Comparison of ENCODE assay signal across 29 cellular contexts in the genomic region with DNA sequence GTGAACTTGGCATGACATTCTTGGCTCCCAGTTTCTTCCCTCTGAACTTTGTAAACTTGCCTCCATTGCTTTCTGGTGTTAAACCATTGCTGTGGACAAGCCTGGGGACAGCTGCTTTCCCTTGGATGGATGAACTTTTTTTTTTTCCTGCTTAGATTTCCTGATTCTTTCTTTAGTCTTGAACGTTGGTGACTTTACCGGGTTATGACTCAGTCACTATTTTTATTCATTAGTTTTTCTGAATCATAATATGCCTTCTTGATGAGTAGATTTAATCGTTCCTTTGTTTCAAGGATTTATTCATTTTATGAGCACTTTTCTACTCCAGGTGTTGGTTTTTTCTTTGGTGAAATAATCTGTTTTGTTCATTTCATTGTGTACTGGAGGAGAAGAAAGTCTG.
A peak's percentile ranks its signal among the peaks of the same experiment; 100 is the strongest.
DNase-seq lines count a peak whose midpoint lies in the region; ATAC-seq and TF ChIP-seq lines count a peak whose summit lies in the region.
"Had no signal": no experiment of that assay in that cellular context is flagged by ENCODE, and none has a peak within 500 bp of the region (broad histone marks: within the 10 kb centered on the region; RNA-seq: fewer than 3 reads in every experiment).

No MANE protein-coding gene starts in this region.

- TF ChIP-seq CTCF in AG10803 (conservative IDR thresholded peaks at IDR 0.05; ENCODE audit: low read length) (no peak), HFFc6 (IDR thresholded peaks at IDR 0.05) (no peak), chondrocyte (IDR thresholded peaks at IDR 0.05) (no peak), kidney epithelial cell (IDR thresholded peaks at IDR 0.05; ENCODE audit: insufficient read depth, low read length, poor library complexity, severe bottlenecking) (no peak), SK-N-SH (IDR thresholded peaks at IDR 0.05) (no peak)

- H3K9me3 ChIP-seq in SK-N-SH: no peaks in the 10 kb centered on the region; the same call in 1 of the 2 replicates
- H3K9me3 ChIP-seq: BE2C, esophagus squamous epithelium, lower lobe of right lung, mucosa of descending colon had no signal

- no peak overlapping the region for H3K4me3 ChIP-seq in AG10803 (ENCODE audit: low read length)
- no peak overlapping the region for H3K4me3 ChIP-seq in kidney epithelial cell (ENCODE audit: low read depth, low read length)
- H3K4me3 ChIP-seq in SK-N-SH (ENCODE audit: low read depth in 2 of 2, low read length in 1 of 2): no peak overlapping the region
- H3K4me3 ChIP-seq: esophagus squamous epithelium, GM23338, lower lobe of right lung, mucosa of descending colon had no signal

- peaks cover 25% of the 10 kb centered on the region for H3K9me3 Mint-ChIP-seq in HFFc6
- peaks cover 13% of the 10 kb centered on the region for H3K9me3 Mint-ChIP-seq in chondrocyte (ENCODE audit: low read depth)

- no peaks in the 10 kb centered on the region for H3K79me2 ChIP-seq in SK-N-SH (ENCODE audit: insufficient read depth)

- no peaks in the 10 kb centered on the region for H3K36me3 ChIP-seq in kidney epithelial cell (ENCODE audit: control insufficient read depth, insufficient read depth, low read length)
- H3K36me3 ChIP-seq in SK-N-SH (replicated peaks in 1 of 2; ENCODE audit: control insufficient read depth in 1 of 2, insufficient read depth in 2 of 2, low read length in 1 of 2): no peaks in the 10 kb centered on the region
- H3K36me3 ChIP-seq: esophagus squamous epithelium, lower lobe of right lung had no signal

- no peak for TF ChIP-seq RAD21 in SK-N-SH (IDR thresholded peaks at IDR 0.05; ENCODE audit: low read length)

- H3K4me3 Mint-ChIP-seq in HFFc6 (peak overlapping the region; percentile 50), chondrocyte (ENCODE audit: unreplicated experiment) (no peak overlapping the region)
- H3K4me3 Mint-ChIP-seq: activated CD4-positive, alpha-beta T cell treated with anti-CD3 and anti-CD28 coated beads for 36 hours; activated CD8-positive, alpha-beta T cell treated with anti-CD3 and anti-CD28 coated beads, Interleukin-2, amount 10 ng/mL, durations not matched to agents 7 days and 5 days; endodermal cell; GM23338 had no signal

- no peak overlapping the region; a peak in 1 of 4 replicates for H3K27ac ChIP-seq in SK-N-SH (ENCODE audit: low read depth in 2 of 2, low read length in 1 of 2)
- H3K27ac ChIP-seq: esophagus squamous epithelium, lower lobe of right lung, RWPE1 had no signal

- WGBS in SK-N-SH (ENCODE audit: low lambda C conversion rate): 18% methylated on average over 3 of the region's 3 CpGs

- H2AFZ ChIP-seq in SK-N-SH (ENCODE audit: low read depth): no peak overlapping the region
- H2AFZ ChIP-seq: GM23338 had no signal

- H3K27me3 ChIP-seq in kidney epithelial cell (ENCODE audit: control insufficient read depth, insufficient read depth, low read length) (no peaks in the 10 kb centered on the region), SK-N-SH (ENCODE audit: insufficient read depth) (no peaks in the 10 kb centered on the region)
- H3K27me3 ChIP-seq: BE2C had no signal

- H3K36me3 Mint-ChIP-seq in HFFc6 (ENCODE audit: low read depth): peaks cover 73% of the 10 kb centered on the region
- no peaks in the 10 kb centered on the region for H3K36me3 Mint-ChIP-seq in chondrocyte (ENCODE audit: low read depth)
- H3K36me3 Mint-ChIP-seq: activated naive CD4-positive, alpha-beta T cell treated with anti-CD3 and anti-CD28 coated beads, Interleukin-2, amount 50 U/mL, for 72 hours had no signal

- no peaks in the 10 kb centered on the region for H4K20me1 ChIP-seq in SK-N-SH (ENCODE audit: insufficient read depth)

- no peaks in the 10 kb centered on the region for H3K4me1 ChIP-seq in SK-N-SH (ENCODE audit: control insufficient read depth in 1 of 2, insufficient read depth in 2 of 2, low read depth in 1 of 2, low read length in 1 of 2)
- H3K4me1 ChIP-seq: BE2C, esophagus squamous epithelium, lower lobe of right lung had no signal

- no peak overlapping the region for H3K4me2 ChIP-seq in SK-N-SH
- H3K4me2 ChIP-seq: GM23338 had no signal

- H3K9me2 ChIP-seq in SK-N-SH: no peaks in the 10 kb centered on the region

- CTCF ChIA-PET in SK-N-SH (lab: Yijun Ruan, JAX): no interaction called here

- H3K27me3 Mint-ChIP-seq in HFFc6 (ENCODE audit: insufficient read depth): peaks cover 17% of the 10 kb centered on the region
- H3K27me3 Mint-ChIP-seq in chondrocyte (ENCODE audit: low read depth): peaks cover 2% of the 10 kb centered on the region

- H3K9ac ChIP-seq in SK-N-SH: no peak overlapping the region

- DNase-seq in AG10803 (ENCODE audit: low read depth): peak; percentile 12
- DNase-seq in HFFc6: peak; percentile 57
- DNase-seq in chondrocyte (ENCODE audit: low spot score): no peak
- DNase-seq in kidney epithelial cell (ENCODE audit: low read depth): peak; percentile 37
- DNase-seq in hepatic stellate cell (ENCODE audit: low spot score): no peak
- DNase-seq in SK-N-SH: no peak
- DNase-seq: activated CD4-positive, alpha-beta T cell treated with anti-CD3 and anti-CD28 coated beads for 36 hours; activated CD8-positive, alpha-beta T cell treated with anti-CD3 and anti-CD28 coated beads, Interleukin-2, amount 10 ng/mL, durations not matched to agents 7 days and 5 days; activated T-cell treated with anti-CD3 and anti-CD28 coated beads for 4 hours; anterior cingulate cortex; BE2C; caudate nucleus; endodermal cell; esophagus squamous epithelium; kidney; lower lobe of right lung; mucosa of descending colon; NCI-H2081 treated with DMSO at 0.1 percent for 48 hours; NCI-H345; NCI-H748 treated with DMSO at 0.1 percent for 48 hours; right cardiac atrium; stimulated activated CD4-positive, alpha-beta T cell treated with anti-CD3 and anti-CD28 coated beads, Interleukin-2, amount 100 ng/mL, for 48 hours; T-helper 2 cell; trophoblast cell had no signal

- POLR2A ChIA-PET in SK-N-SH (lab: Yijun Ruan, JAX): no interaction called here

- ATAC-seq in GM21528 (IDR thresholded peaks at IDR 0.05; ENCODE audit: low FRiP score, unreplicated experiment): no peak
- no peak for ATAC-seq in HG02642 (IDR thresholded peaks at IDR 0.05; ENCODE audit: poor library complexity, unreplicated experiment)
- ATAC-seq: activated CD4-positive, alpha-beta T cell treated with anti-CD3 and anti-CD28 coated beads for 36 hours; activated CD8-positive, alpha-beta T cell treated with anti-CD3 and anti-CD28 coated beads, Interleukin-2, amount 10 ng/mL, durations not matched to agents 7 days and 5 days; activated naive CD4-positive, alpha-beta T cell treated with anti-CD3 and anti-CD28 coated beads, Interleukin-2, amount 50 U/mL, for 72 hours; GM23338; lower lobe of right lung; mucosa of descending colon; right cardiac atrium had no signal

- no peaks in the 10 kb centered on the region for H3F3A ChIP-seq in SK-N-SH (replicated peaks; ENCODE audit: insufficient read depth)

- H3K27ac Mint-ChIP-seq in HFFc6 (peak overlapping the region; percentile 67), chondrocyte (ENCODE audit: unreplicated experiment) (peak overlapping the region; percentile 30)
- H3K27ac Mint-ChIP-seq: activated CD4-positive, alpha-beta T cell treated with anti-CD3 and anti-CD28 coated beads for 36 hours; activated CD8-positive, alpha-beta T cell treated with anti-CD3 and anti-CD28 coated beads, Interleukin-2, amount 10 ng/mL, durations not matched to agents 7 days and 5 days; activated naive CD4-positive, alpha-beta T cell treated with anti-CD3 and anti-CD28 coated beads, Interleukin-2, amount 50 U/mL, for 72 hours; endodermal cell; GM23338 had no signal

- TF ChIP-seq EP300 in SK-N-SH (IDR thresholded peaks at IDR 0.05; ENCODE audit: borderline replicate concordance in 1 of 2, low read depth in 1 of 2, low read length in 1 of 2): no peak

- peaks cover 68% of the 10 kb centered on the region for H3K4me1 Mint-ChIP-seq in HFFc6 (ENCODE audit: low read depth)
- peaks cover 31% of the 10 kb centered on the region for H3K4me1 Mint-ChIP-seq in chondrocyte (ENCODE audit: low read depth)
- H3K4me1 Mint-ChIP-seq: activated CD4-positive, alpha-beta T cell treated with anti-CD3 and anti-CD28 coated beads for 36 hours; endodermal cell; GM23338 had no signal

TF ChIP-seq in SK-N-SH, 30 proteins besides CTCF, POLR2A, EP300 and RAD21 (continues in another document):
- TF ChIP-seq GABPA (IDR thresholded peaks at IDR 0.05; ENCODE audit: low read depth): no peak
- TF ChIP-seq FOXJ3 (CRISPR knock-in tag; IDR thresholded peaks at IDR 0.05): no peak
- TF ChIP-seq MEF2A (IDR thresholded peaks at IDR 0.05; ENCODE audit: borderline replicate concordance, low read depth): no peak
- TF ChIP-seq GATA2 (CRISPR knock-in tag; IDR thresholded peaks at IDR 0.05): no peak
- TF ChIP-seq TAF1 (IDR thresholded peaks at IDR 0.05; ENCODE audit: borderline replicate concordance, low read depth, low read length): no peak
- no peak for TF ChIP-seq RCOR1 (IDR thresholded peaks at IDR 0.05; ENCODE audit: low read length)
- TF ChIP-seq, protein P1, sequence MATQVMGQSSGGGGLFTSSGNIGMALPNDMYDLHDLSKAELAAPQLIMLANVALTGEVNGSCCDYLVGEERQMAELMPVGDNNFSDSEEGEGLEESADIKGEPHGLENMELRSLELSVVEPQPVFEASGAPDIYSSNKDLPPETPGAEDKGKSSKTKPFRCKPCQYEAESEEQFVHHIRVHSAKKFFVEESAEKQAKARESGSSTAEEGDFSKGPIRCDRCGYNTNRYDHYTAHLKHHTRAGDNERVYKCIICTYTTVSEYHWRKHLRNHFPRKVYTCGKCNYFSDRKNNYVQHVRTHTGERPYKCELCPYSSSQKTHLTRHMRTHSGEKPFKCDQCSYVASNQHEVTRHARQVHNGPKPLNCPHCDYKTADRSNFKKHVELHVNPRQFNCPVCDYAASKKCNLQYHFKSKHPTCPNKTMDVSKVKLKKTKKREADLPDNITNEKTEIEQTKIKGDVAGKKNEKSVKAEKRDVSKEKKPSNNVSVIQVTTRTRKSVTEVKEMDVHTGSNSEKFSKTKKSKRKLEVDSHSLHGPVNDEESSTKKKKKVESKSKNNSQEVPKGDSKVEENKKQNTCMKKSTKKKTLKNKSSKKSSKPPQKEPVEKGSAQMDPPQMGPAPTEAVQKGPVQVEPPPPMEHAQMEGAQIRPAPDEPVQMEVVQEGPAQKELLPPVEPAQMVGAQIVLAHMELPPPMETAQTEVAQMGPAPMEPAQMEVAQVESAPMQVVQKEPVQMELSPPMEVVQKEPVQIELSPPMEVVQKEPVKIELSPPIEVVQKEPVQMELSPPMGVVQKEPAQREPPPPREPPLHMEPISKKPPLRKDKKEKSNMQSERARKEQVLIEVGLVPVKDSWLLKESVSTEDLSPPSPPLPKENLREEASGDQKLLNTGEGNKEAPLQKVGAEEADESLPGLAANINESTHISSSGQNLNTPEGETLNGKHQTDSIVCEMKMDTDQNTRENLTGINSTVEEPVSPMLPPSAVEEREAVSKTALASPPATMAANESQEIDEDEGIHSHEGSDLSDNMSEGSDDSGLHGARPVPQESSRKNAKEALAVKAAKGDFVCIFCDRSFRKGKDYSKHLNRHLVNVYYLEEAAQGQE (IDR thresholded peaks at IDR 0.05; ENCODE audit: low read depth, low read length): no peak

Comparison
In these comparisons a context has a peak if more than half of its experiments do, and no peak if none do; other contexts are left out.
1. DNase-seq: peak in AG10803 (single experiment), HFFc6 (single experiment) and kidney epithelial cell (single experiment); none in chondrocyte (single experiment), hepatic stellate cell (single experiment) and SK-N-SH (single experiment).